Comparison of ENCODE assay signal across 8 cellular contexts in genomic region chr14:92456215-92457017, GRCh38. TPM values are rescaled to one million over a fixed set of nuclear protein-coding genes. Genes with fewer than 3 reads are reported as not detected.
A peak's percentile ranks its signal among the peaks of the same experiment; 100 is the strongest.
DNase-seq lines count a peak whose midpoint lies in the region; ATAC-seq and TF ChIP-seq lines count a peak whose summit lies in the region.

No MANE protein-coding gene starts in this region.

- H4K20me1 ChIP-seq in osteoblast (ENCODE audit: insufficient read depth, low read length) = no peaks in the 10 kb centered on the region

- H3K27me3 ChIP-seq in osteoblast (ENCODE audit: insufficient read depth, low read length) = peaks cover 2% of the 10 kb centered on the region

- DNase-seq in activated CD4-positive, alpha-beta T cell treated with anti-CD3 and anti-CD28 coated beads for 48 hours = peak; percentile 17
- DNase-seq in activated CD4-positive, alpha-beta T cell treated with anti-CD3 and anti-CD28 coated beads, Interleukin-2, amount 50 U/mL, for 1 hour = no peak
- DNase-seq in KBM-7 (peak; percentile 70), T1000 (lab: John Stamatoyannopoulos, UW) (peak; percentile 53), fibroblast of the conjunctiva (ENCODE audit: low read depth) (peak; percentile 55), osteoblast (ENCODE audit: insufficient read length, low spot score, missing footprints) (peak; percentile 95), activated gamma-delta T cell (lab: John Stamatoyannopoulos, UW) (no peak)

- no peak overlapping the region for H3K4me3 ChIP-seq in osteoblast (ENCODE audit: insufficient read depth, low read length)

- peaks cover 3% of the 10 kb centered on the region for H3K4me1 ChIP-seq in osteoblast (ENCODE audit: insufficient read depth, low read length)

- TF ChIP-seq CTCF in osteoblast (IDR thresholded peaks at IDR 0.05; ENCODE audit: extremely low read depth, low read depth, low read length) = peak; percentile 88

- H2AFZ ChIP-seq in osteoblast (ENCODE audit: low read length) = no peak overlapping the region

- in situ Hi-C loops in KBM-7 (cut with MboI; ENCODE audit: low pct_unique_long_range_greater_than_20kb, low sequenced_read_pairs) = no loop called here

- no peak overlapping the region for H3K4me2 ChIP-seq in osteoblast (ENCODE audit: insufficient read depth, low read length)

- no peaks in the 10 kb centered on the region for H3K9me3 ChIP-seq in osteoblast (ENCODE audit: low read depth, low read length)

- no peak for ATAC-seq in GM21447 (IDR thresholded peaks at IDR 0.05; ENCODE audit: unreplicated experiment)

- no peak overlapping the region for H3K27ac ChIP-seq in osteoblast (ENCODE audit: low read depth, low read length)

- no peaks in the 10 kb centered on the region for H3K79me2 ChIP-seq in osteoblast (ENCODE audit: insufficient read depth, low read length)

- no peaks in the 10 kb centered on the region for H3K36me3 ChIP-seq in osteoblast (ENCODE audit: insufficient read depth, low read length)

RNA-seq across cellular contexts. Expression of gene RIN3, which starts 57.2 kb away (rescaled TPM):
- total RNA-seq in osteoblast = 7.6 and 10.3 TPM in 2 replicates

Comparison
In these comparisons a context has a peak if more than half of its experiments do, and no peak if none do; other contexts are left out.
1. DNase-seq: peak in activated CD4-positive, alpha-beta T cell treated with anti-CD3 and anti-CD28 coated beads for 48 hours (single experiment), KBM-7 (single experiment), T1000 (single experiment), fibroblast of the conjunctiva (single experiment) and osteoblast (single experiment); none in activated CD4-positive, alpha-beta T cell treated with anti-CD3 and anti-CD28 coated beads, Interleukin-2, amount 50 U/mL, for 1 hour (single experiment) and activated gamma-delta T cell (single experiment).